In genomic region chr1:212701910-212702309, GRCh38 we compare ENCODE assay signal across 18 cellular contexts. TPM values are rescaled to one million over a fixed set of nuclear protein-coding genes. Genes with fewer than 3 reads are reported as not detected.
DNase-seq lines count a peak whose midpoint lies in the region; ATAC-seq and TF ChIP-seq lines count a peak whose summit lies in the region.
"Had no signal": no experiment of that assay in that cellular context is flagged by ENCODE, and none has a peak within 500 bp of the region (broad histone marks: within the 10 kb centered on the region; RNA-seq: fewer than 3 reads in every experiment).

No MANE protein-coding gene starts in this region.

- POLR2A ChIA-PET in activated CD4-positive, alpha-beta memory T cell treated with anti-CD3 and anti-CD28 coated beads, Interleukin-2, amount 10 ng/mL, durations not matched to agents 7 days and 5 days (lab: Charles Lee), result interaction anchor here (1.0 to 1.7 kb wide), 4 partner anchors 19 to 89 kb away, joined by 3 to 7 read pairs (median 5); partner anchors contain the start of genes NSL1 and TATDN3

- ATAC-seq in left lobe of liver, result no peak
- no peak for ATAC-seq in gastrocnemius medialis

- in situ Hi-C loops in gastrocnemius medialis (cut with MboI; ENCODE audit: low sequenced_read_pairs in 4 of 4), result no loop called here

- DNase-seq in Daoy (ENCODE audit: low read depth), result peak; percentile 41
- DNase-seq in activated CD4-positive, alpha-beta memory T cell treated with anti-CD3 and anti-CD28 coated beads, Interleukin-2, amount 10 ng/mL, durations not matched to agents 7 days and 5 days, result no peak
- DNase-seq in fibroblast of the aortic adventitia (ENCODE audit: low read depth), result no peak
- DNase-seq in left lobe of liver (ENCODE audit: low spot score), result no peak
- no peak for DNase-seq in MG63
- DNase-seq in gastrocnemius medialis, result no peak
- DNase-seq: activated CD4-positive, alpha-beta T cell treated with anti-CD3 and anti-CD28 coated beads, Interleukin-2, amount 10 ng/mL, durations not matched to agents 7 days and 5 days; foreskin melanocyte; GOT3; left lung; NCI-H1417; NCI-H748 treated with DMSO at 0.1 percent for 48 hours; occipital lobe; right lobe of liver; substantia nigra had no signal

- peaks cover 0 to 7% (median 0%) of the 10 kb centered on the region in 11 experiments; a peak in 2 of 22 replicates for H4K20me1 ChIP-seq in BLaER1 treated with 17β-estradiol and CSF1 and Interleukin-3, amounts not matched to agents 10 nM and 100 nM

- peak overlapping the region in 1 of 11 experiments; percentile 63; a peak in 4 of 22 replicates for H3K9ac ChIP-seq in BLaER1 treated with 17β-estradiol and CSF1 and Interleukin-3, amounts not matched to agents 10 nM and 100 nM
- H3K9ac ChIP-seq: KMS-11 had no signal

- H3K27me3 Mint-ChIP-seq in activated CD4-positive, alpha-beta memory T cell treated with anti-CD3 and anti-CD28 coated beads, Interleukin-2, amount 10 ng/mL, durations not matched to agents 7 days and 5 days, result peaks cover 2% of the 10 kb centered on the region
- H3K27me3 Mint-ChIP-seq: B cell had no signal

- H3K4me3 Mint-ChIP-seq in activated CD4-positive, alpha-beta memory T cell treated with anti-CD3 and anti-CD28 coated beads, Interleukin-2, amount 10 ng/mL, durations not matched to agents 7 days and 5 days, result no peak overlapping the region

- peaks cover 4% of the 10 kb centered on the region for H3K36me3 Mint-ChIP-seq in activated CD4-positive, alpha-beta memory T cell treated with anti-CD3 and anti-CD28 coated beads, Interleukin-2, amount 10 ng/mL, durations not matched to agents 7 days and 5 days (ENCODE audit: low read depth)

- peaks cover 0 to 8% (median 0%) of the 10 kb centered on the region in 11 experiments; a peak in 2 of 22 replicates for H3K27me3 ChIP-seq in BLaER1 treated with 17β-estradiol and CSF1 and Interleukin-3, amounts not matched to agents 10 nM and 100 nM
- H3K27me3 ChIP-seq in MG63 (peaks cover 18% of the 10 kb centered on the region), gastrocnemius medialis (peaks cover 31 to 43% (median 39%) of the 10 kb centered on the region in 3 donors)

- TF ChIP-seq POLR2A in gastrocnemius medialis (IDR thresholded peaks at IDR 0.05), result no peak

- peaks cover 0 to 5% (median 2%) of the 10 kb centered on the region in 11 experiments; a peak in 9 of 22 replicates for H3K36me3 ChIP-seq in BLaER1 treated with 17β-estradiol and CSF1 and Interleukin-3, amounts not matched to agents 10 nM and 100 nM
- H3K36me3 ChIP-seq in MG63, result no peaks in the 10 kb centered on the region
- no peaks in the 10 kb centered on the region for H3K36me3 ChIP-seq in gastrocnemius medialis
- H3K36me3 ChIP-seq: left lung, right lobe of liver had no signal

- H3K27ac ChIP-seq in BLaER1 treated with 17β-estradiol and CSF1 and Interleukin-3, amounts not matched to agents 10 nM and 100 nM, result peak overlapping the region in 6 of 11 experiments; percentile 43 to 85 (median 72); a peak in 9 of 22 replicates
- no peak overlapping the region for H3K27ac ChIP-seq in gastrocnemius medialis
- H3K27ac ChIP-seq: KMS-11, right lobe of liver had no signal

- CTCF ChIA-PET in activated CD4-positive, alpha-beta memory T cell treated with anti-CD3 and anti-CD28 coated beads, Interleukin-2, amount 10 ng/mL, durations not matched to agents 7 days and 5 days (lab: Charles Lee), result interaction anchor here (0.8 to 2.6 kb wide), 16 partner anchors 9 to 89 kb away, joined by 3 to 20 read pairs (median 6); partner anchors contain the start of genes NSL1 and TATDN3

- peak; percentile 20 for TF ChIP-seq CTCF in fibroblast of the aortic adventitia (IDR thresholded peaks at IDR 0.05; ENCODE audit: insufficient read depth, low read length)
- no peak for TF ChIP-seq CTCF in gastrocnemius medialis (IDR thresholded peaks at IDR 0.05 in 4 of 5, conservative IDR thresholded peaks at IDR 0.05 in 1 of 5)

- peaks cover 28 to 62% (median 50%) of the 10 kb centered on the region in 10 experiments for H3K4me1 ChIP-seq in BLaER1 treated with 17β-estradiol and CSF1 and Interleukin-3, amounts not matched to agents 10 nM and 100 nM
- H3K4me1 ChIP-seq in gastrocnemius medialis, result peaks cover 12 to 28% of the 10 kb centered on the region in 2 donors

- peak overlapping the region; percentile 89 to 99 (median 97); a peak in 20 of 22 replicates for H3K4me2 ChIP-seq in BLaER1 treated with 17β-estradiol and CSF1 and Interleukin-3, amounts not matched to agents 10 nM and 100 nM
- H3K4me2 ChIP-seq: KMS-11 had no signal

- peaks cover 64% of the 10 kb centered on the region for H3K4me1 Mint-ChIP-seq in activated CD4-positive, alpha-beta memory T cell treated with anti-CD3 and anti-CD28 coated beads, Interleukin-2, amount 10 ng/mL, durations not matched to agents 7 days and 5 days

- no peaks in the 10 kb centered on the region for H3K9me3 Mint-ChIP-seq in activated CD4-positive, alpha-beta memory T cell treated with anti-CD3 and anti-CD28 coated beads, Interleukin-2, amount 10 ng/mL, durations not matched to agents 7 days and 5 days
- H3K9me3 Mint-ChIP-seq: activated CD4-positive, alpha-beta T cell treated with anti-CD3 and anti-CD28 coated beads, Interleukin-2, amount 10 ng/mL, durations not matched to agents 7 days and 5 days had no signal

- H3K27ac Mint-ChIP-seq in activated CD4-positive, alpha-beta memory T cell treated with anti-CD3 and anti-CD28 coated beads, Interleukin-2, amount 10 ng/mL, durations not matched to agents 7 days and 5 days, result peak overlapping the region; percentile 9
- H3K27ac Mint-ChIP-seq: activated CD4-positive, alpha-beta T cell treated with anti-CD3 and anti-CD28 coated beads, Interleukin-2, amount 10 ng/mL, durations not matched to agents 7 days and 5 days; B cell had no signal

- H3K4me3 ChIP-seq in BLaER1 treated with 17β-estradiol and CSF1 and Interleukin-3, amounts not matched to agents 10 nM and 100 nM, result peak overlapping the region in 5 of 10 experiments; percentile 69 to 77 (median 72); a peak in 6 of 20 replicates
- H3K4me3 ChIP-seq in fibroblast of the aortic adventitia (ENCODE audit: low read depth, low read length) (no peak overlapping the region), MG63 (no peak overlapping the region), gastrocnemius medialis (no peak overlapping the region)
- H3K4me3 ChIP-seq: right lobe of liver had no signal

- intact Hi-C loops in gastrocnemius medialis (cut with DNase I; ENCODE audit: low total_unique reads), result no loop called here

- no peaks in the 10 kb centered on the region for H3K9me3 ChIP-seq in BLaER1 treated with 17β-estradiol and CSF1 and Interleukin-3, amounts not matched to agents 10 nM and 100 nM (replicated peaks in 1 of 11)
- no peaks in the 10 kb centered on the region for H3K9me3 ChIP-seq in MG63
- no peaks in the 10 kb centered on the region for H3K9me3 ChIP-seq in gastrocnemius medialis
- H3K9me3 ChIP-seq: left lung, right lobe of liver had no signal

RNA-seq across cellular contexts. Expression of gene BATF3, which starts 2.3 kb away (rescaled TPM):
- total RNA-seq in Daoy (2014; rRNA removed; shearing (Covaris generic)), result 3.1 and 12.4 TPM in 2 replicates
- 10 to 100 TPM; 56.5 to 56.7 TPM for total RNA-seq in activated CD4-positive, alpha-beta memory T cell treated with anti-CD3 and anti-CD28 coated beads, Interleukin-2, amount 10 ng/mL, durations not matched to agents 7 days and 5 days
- total RNA-seq in fibroblast of the aortic adventitia (ENCODE audit: low replicate concordance) (4.8 TPM in 1 of 2 replicates, not detected in the other), left lobe of liver (0.28 TPM), gastrocnemius medialis (1 to 10 TPM in 1 of 4 donors, under 1 TPM in 1, not detected in 2; 0.38 to 5.1 TPM)
- total RNA-seq in MG63 (2014; rRNA removed; shearing (Covaris generic); ENCODE audit: low replicate concordance), result 2.3 and 3.2 TPM in 2 replicates

Comparison
In these comparisons a context has a peak if more than half of its experiments do, and no peak if none do; other contexts are left out.
1. H3K27ac ChIP-seq: peak in BLaER1 treated with 17β-estradiol and CSF1 and Interleukin-3, amounts not matched to agents 10 nM and 100 nM (6 of 11); none in gastrocnemius medialis (0 of 4).